Comparison of ENCODE assay signal across 25 cellular contexts in genomic region chr19:8731428-8732169, GRCh38. TPM values are rescaled to one million over a fixed set of nuclear protein-coding genes. Genes with fewer than 3 reads are reported as not detected.
A peak's percentile ranks its signal among the peaks of the same experiment; 100 is the strongest.
DNase-seq lines count a peak whose midpoint lies in the region; ATAC-seq lines count a peak whose summit lies in the region.
"Had no signal": no experiment of that assay in that cellular context is flagged by ENCODE, and none has a peak within 500 bp of the region (broad histone marks: within the 10 kb centered on the region; RNA-seq: fewer than 3 reads in every experiment).

No MANE protein-coding gene starts in this region.

- H4K8ac ChIP-seq in mesendoderm (ENCODE audit: low read depth, low read length), result no peak overlapping the region

- intact Hi-C loops in activated CD4-positive, alpha-beta T cell treated with anti-CD3 and anti-CD28 coated beads for 36 hours (cut with DNase I, micrococcal nuclease), result no loop called here
- intact Hi-C loops in activated CD4-positive, alpha-beta memory T cell treated with anti-CD3 and anti-CD28 coated beads for 36 hours (cut with micrococcal nuclease), result no loop called here

- no peaks in the 10 kb centered on the region for H3K4me1 Mint-ChIP-seq in activated CD4-positive, alpha-beta T cell treated with anti-CD3 and anti-CD28 coated beads for 36 hours
- no peaks in the 10 kb centered on the region for H3K4me1 Mint-ChIP-seq in activated CD4-positive, alpha-beta memory T cell treated with anti-CD3 and anti-CD28 coated beads for 36 hours (ENCODE audit: low read depth)
- H3K4me1 Mint-ChIP-seq: activated T-helper 17 cell treated with anti-CD3 and anti-CD28 coated beads, Interleukin-2, amount 50 U/mL, for 72 hours had no signal

- ATAC-seq in activated CD4-positive, alpha-beta T cell treated with anti-CD3 and anti-CD28 coated beads for 36 hours, result no peak
- ATAC-seq: activated T-helper 17 cell treated with anti-CD3 and anti-CD28 coated beads, Interleukin-2, amount 50 U/mL, for 72 hours; T-cell had no signal

- H3K36me3 ChIP-seq in mesendoderm (ENCODE audit: control insufficient read depth, insufficient read depth, low read length), result no peaks in the 10 kb centered on the region
- H3K36me3 ChIP-seq: HAP-1, prostate gland had no signal

- no peak overlapping the region for H3K27ac ChIP-seq in mesendoderm (ENCODE audit: low read depth, low read length)
- H3K27ac ChIP-seq: hepatocyte, prostate gland had no signal

- H3K27me3 ChIP-seq in mesendoderm (ENCODE audit: insufficient read depth, low read length, poor library complexity), result no peaks in the 10 kb centered on the region
- H3K27me3 ChIP-seq: hepatocyte had no signal

- H3K79me1 ChIP-seq in mesendoderm (ENCODE audit: low read length), result no peaks in the 10 kb centered on the region

- no peak overlapping the region for H4K5ac ChIP-seq in mesendoderm (ENCODE audit: low read length)

- POLR2A ChIA-PET in activated CD4-positive, alpha-beta T cell treated with anti-CD3 and anti-CD28 coated beads for 36 hours (lab: Charles Lee), result no interaction called here
- POLR2A ChIA-PET in activated CD4-positive, alpha-beta memory T cell treated with anti-CD3 and anti-CD28 coated beads for 36 hours (lab: Charles Lee), result no interaction called here

- H3K4me3 ChIP-seq in Jurkat, Clone E6-1 (ENCODE audit: low read length), result no peak overlapping the region
- no peak overlapping the region for H3K4me3 ChIP-seq in mesendoderm (ENCODE audit: low read length)
- H3K4me3 ChIP-seq: HAP-1, hepatocyte, prostate gland, smooth muscle cell had no signal

- WGBS in mesendoderm (ENCODE audit: extremely low coverage, insufficient coverage, low lambda C conversion rate), result no CpG with 5 or more reads among the region's 19 CpGs

- H3K23ac ChIP-seq in mesendoderm (ENCODE audit: low read length), result no peak overlapping the region

- H3K56ac ChIP-seq in mesendoderm (ENCODE audit: low read length), result no peak overlapping the region

- H3K27me3 Mint-ChIP-seq in activated CD4-positive, alpha-beta T cell treated with anti-CD3 and anti-CD28 coated beads for 36 hours, result peaks cover 7% of the 10 kb centered on the region
- H3K27me3 Mint-ChIP-seq in activated CD4-positive, alpha-beta memory T cell treated with anti-CD3 and anti-CD28 coated beads for 36 hours, result peaks cover 1% of the 10 kb centered on the region
- H3K27me3 Mint-ChIP-seq: activated T-helper 17 cell treated with anti-CD3 and anti-CD28 coated beads, Interleukin-2, amount 50 U/mL, for 72 hours had no signal

- H3K9ac ChIP-seq in mesendoderm (ENCODE audit: low read length), result no peak overlapping the region

- no peaks in the 10 kb centered on the region for H3K4me1 ChIP-seq in mesendoderm (ENCODE audit: control insufficient read depth, low read depth, low read length)
- H3K4me1 ChIP-seq: HAP-1, prostate gland had no signal

- H2BK5ac ChIP-seq in mesendoderm (ENCODE audit: low read length), result no peak overlapping the region

- no peaks in the 10 kb centered on the region for H3K36me3 Mint-ChIP-seq in activated CD4-positive, alpha-beta T cell treated with anti-CD3 and anti-CD28 coated beads for 36 hours (ENCODE audit: low read depth)
- H3K36me3 Mint-ChIP-seq in activated CD4-positive, alpha-beta memory T cell treated with anti-CD3 and anti-CD28 coated beads for 36 hours, result no peaks in the 10 kb centered on the region
- H3K36me3 Mint-ChIP-seq: natural killer cell treated with Interleukin-12 subunit alpha and Interleukin-12 subunit beta and Interleukin-15 and Interleukin-18, amount 100 ng/mL, for 72 hours; T-cell had no signal

- peak; percentile 32 for DNase-seq in activated CD4-positive, alpha-beta T cell treated with anti-CD3 and anti-CD28 coated beads for 36 hours
- no peak for DNase-seq in activated CD4-positive, alpha-beta T cell treated with anti-CD3 and anti-CD28 coated beads for 4 hours
- DNase-seq in Jurkat, Clone E6-1 (ENCODE audit: low read depth, low spot score), result peak; percentile 6
- DNase-seq in activated CD4-positive, alpha-beta memory T cell treated with anti-CD3 and anti-CD28 coated beads for 36 hours, result peak; percentile 25
- DNase-seq in mesendoderm (peak; percentile 1), GOT3 (lab: John Stamatoyannopoulos, UW) (no peak), NCI-H446 (lab: John Stamatoyannopoulos, UW) (no peak)
- no peak for DNase-seq in activated CD8-positive, alpha-beta memory T cell treated with anti-CD3 and anti-CD28 coated beads, Interleukin-2, amount 50 U/mL, for 48 hours
- DNase-seq: amygdala, dermis blood vessel endothelial cell, kidney glomerular epithelial cell, NCI-H2029 treated with DMSO at 0.1 percent for 48 hours, T-cell had no signal

- no peak overlapping the region for H2BK120ac ChIP-seq in mesendoderm (ENCODE audit: low read depth, low read length)

- no peaks in the 10 kb centered on the region for H3K9me3 Mint-ChIP-seq in activated CD4-positive, alpha-beta T cell treated with anti-CD3 and anti-CD28 coated beads for 36 hours (ENCODE audit: low read depth)
- H3K9me3 Mint-ChIP-seq in activated CD4-positive, alpha-beta memory T cell treated with anti-CD3 and anti-CD28 coated beads for 36 hours, result no peaks in the 10 kb centered on the region
- H3K9me3 Mint-ChIP-seq: activated T-helper 17 cell treated with anti-CD3 and anti-CD28 coated beads, Interleukin-2, amount 50 U/mL, for 72 hours; natural killer cell treated with Interleukin-12 subunit alpha and Interleukin-12 subunit beta and Interleukin-15 and Interleukin-18, amount 100 ng/mL, for 72 hours; T-cell had no signal

- no peak overlapping the region for H3K18ac ChIP-seq in mesendoderm (ENCODE audit: low read length)

- no peak overlapping the region for H2AK5ac ChIP-seq in mesendoderm (ENCODE audit: low read length)

- no peak overlapping the region for H3K4me2 ChIP-seq in mesendoderm (ENCODE audit: low read length)
- H3K4me2 ChIP-seq: hepatocyte, smooth muscle cell had no signal

- H3K4me3 Mint-ChIP-seq in activated CD4-positive, alpha-beta T cell treated with anti-CD3 and anti-CD28 coated beads for 36 hours, result no peak overlapping the region
- H3K4me3 Mint-ChIP-seq in activated CD4-positive, alpha-beta memory T cell treated with anti-CD3 and anti-CD28 coated beads for 36 hours, result no peak overlapping the region
- H3K4me3 Mint-ChIP-seq: activated T-helper 17 cell treated with anti-CD3 and anti-CD28 coated beads, Interleukin-2, amount 50 U/mL, for 72 hours; natural killer cell treated with Interleukin-12 subunit alpha and Interleukin-12 subunit beta and Interleukin-15 and Interleukin-18, amount 100 ng/mL, for 72 hours; T-cell had no signal

- H3K79me2 ChIP-seq in mesendoderm (ENCODE audit: control insufficient read depth, insufficient read depth, low read length), result no peaks in the 10 kb centered on the region
- H3K79me2 ChIP-seq: hepatocyte had no signal

- H3K4ac ChIP-seq in mesendoderm (ENCODE audit: low read depth, low read length), result no peak overlapping the region

- no peak overlapping the region for H3K27ac Mint-ChIP-seq in activated CD4-positive, alpha-beta T cell treated with anti-CD3 and anti-CD28 coated beads for 36 hours
- no peak overlapping the region for H3K27ac Mint-ChIP-seq in activated CD4-positive, alpha-beta memory T cell treated with anti-CD3 and anti-CD28 coated beads for 36 hours
- H3K27ac Mint-ChIP-seq: activated T-helper 17 cell treated with anti-CD3 and anti-CD28 coated beads, Interleukin-2, amount 50 U/mL, for 72 hours; natural killer cell treated with Interleukin-12 subunit alpha and Interleukin-12 subunit beta and Interleukin-15 and Interleukin-18, amount 100 ng/mL, for 72 hours; T-cell had no signal

- CTCF ChIA-PET in activated CD4-positive, alpha-beta T cell treated with anti-CD3 and anti-CD28 coated beads for 36 hours (lab: Charles Lee), result no interaction called here
- CTCF ChIA-PET in activated CD4-positive, alpha-beta memory T cell treated with anti-CD3 and anti-CD28 coated beads for 36 hours (lab: Charles Lee), result no interaction called here

- H2BK15ac ChIP-seq in mesendoderm (replicated peaks; ENCODE audit: low read depth), result no peak overlapping the region

RNA-seq across cellular contexts. Expression of gene OR2Z1, which starts 10.2 kb away (rescaled TPM):
- not detected for total RNA-seq in activated CD4-positive, alpha-beta T cell treated with anti-CD3 and anti-CD28 coated beads for 36 hours
- not detected for polyA plus RNA-seq in Jurkat, Clone E6-1 (2012; ENCODE audit: insufficient read depth, insufficient read length)
- total RNA-seq in activated CD4-positive, alpha-beta memory T cell treated with anti-CD3 and anti-CD28 coated beads for 36 hours, result not detected
- not detected for polyA plus RNA-seq in mesendoderm (2013, experiment 1 of 2)
- not detected for polyA plus RNA-seq in mesendoderm (2013, experiment 2 of 2)
- total RNA-seq: A172; activated T-helper 17 cell treated with anti-CD3 and anti-CD28 coated beads, Interleukin-2, amount 50 U/mL, for 72 hours; cardiac septum; dermis blood vessel endothelial cell; fibroblast of villous mesenchyme; hepatocyte; natural killer cell treated with Interleukin-12 subunit alpha and Interleukin-12 subunit beta and Interleukin-15 and Interleukin-18, amount 100 ng/mL, for 72 hours; NCI-H460; prostate gland; smooth muscle cell; subcutaneous adipose tissue; T-cell had no signal
- polyA plus RNA-seq: BJ, hepatocyte, smooth muscle cell had no signal

RNA-seq across cellular contexts. Expression of gene ACTL9, which starts 33.0 kb away (rescaled TPM):
- total RNA-seq in activated CD4-positive, alpha-beta T cell treated with anti-CD3 and anti-CD28 coated beads for 36 hours, result not detected
- not detected for polyA plus RNA-seq in Jurkat, Clone E6-1 (2012; ENCODE audit: insufficient read depth, insufficient read length)
- not detected for total RNA-seq in activated CD4-positive, alpha-beta memory T cell treated with anti-CD3 and anti-CD28 coated beads for 36 hours
- not detected for polyA plus RNA-seq in mesendoderm (2013, experiment 1 of 2)
- polyA plus RNA-seq in mesendoderm (2013, experiment 2 of 2), result not detected
- total RNA-seq: A172; activated T-helper 17 cell treated with anti-CD3 and anti-CD28 coated beads, Interleukin-2, amount 50 U/mL, for 72 hours; cardiac septum; dermis blood vessel endothelial cell; fibroblast of villous mesenchyme; hepatocyte; natural killer cell treated with Interleukin-12 subunit alpha and Interleukin-12 subunit beta and Interleukin-15 and Interleukin-18, amount 100 ng/mL, for 72 hours; NCI-H460; smooth muscle cell; subcutaneous adipose tissue; T-cell had no signal
- polyA plus RNA-seq: BJ, hepatocyte, smooth muscle cell had no signal

Comparison
In these comparisons a context has a peak if more than half of its experiments do, and no peak if none do; other contexts are left out.
1. DNase-seq: peak in activated CD4-positive, alpha-beta T cell treated with anti-CD3 and anti-CD28 coated beads for 36 hours (single experiment), Jurkat, Clone E6-1 (single experiment), activated CD4-positive, alpha-beta memory T cell treated with anti-CD3 and anti-CD28 coated beads for 36 hours (single experiment) and mesendoderm (single experiment); none in activated CD4-positive, alpha-beta T cell treated with anti-CD3 and anti-CD28 coated beads for 4 hours (0 of 2), GOT3 (single experiment), activated CD8-positive, alpha-beta memory T cell treated with anti-CD3 and anti-CD28 coated beads, Interleukin-2, amount 50 U/mL, for 48 hours (single experiment) and NCI-H446 (0 of 2).